ENCODE assay signal across 1 cellular context in the genomic region with DNA sequence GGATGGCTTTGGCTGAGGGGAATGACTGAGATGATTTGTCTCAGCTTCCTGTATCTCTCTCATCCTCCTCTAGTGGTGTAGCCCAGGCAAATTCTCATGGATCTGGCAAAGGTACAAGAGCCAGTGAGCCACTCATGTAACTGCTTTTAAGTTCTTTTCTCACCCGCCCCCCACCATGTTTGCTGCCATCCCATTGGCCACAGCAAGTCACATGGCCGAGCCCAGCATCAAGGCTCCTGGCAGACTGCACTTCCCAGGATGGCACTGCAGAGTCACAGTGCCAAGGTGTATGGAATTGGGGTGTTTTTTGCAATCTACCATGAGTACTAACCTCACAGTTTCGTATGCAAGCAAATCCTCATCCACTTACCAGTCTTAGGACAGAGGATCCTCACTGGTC.
A peak's percentile ranks its signal among the peaks of the same experiment; 100 is the strongest.
TF ChIP-seq lines count a peak whose summit lies in the region.

No MANE protein-coding gene starts in this region.

TF ChIP-seq in Ishikawa, 13 proteins besides CTCF, POLR2A, EP300 and RAD21 (continued from another document):
- TF ChIP-seq, protein P1, sequence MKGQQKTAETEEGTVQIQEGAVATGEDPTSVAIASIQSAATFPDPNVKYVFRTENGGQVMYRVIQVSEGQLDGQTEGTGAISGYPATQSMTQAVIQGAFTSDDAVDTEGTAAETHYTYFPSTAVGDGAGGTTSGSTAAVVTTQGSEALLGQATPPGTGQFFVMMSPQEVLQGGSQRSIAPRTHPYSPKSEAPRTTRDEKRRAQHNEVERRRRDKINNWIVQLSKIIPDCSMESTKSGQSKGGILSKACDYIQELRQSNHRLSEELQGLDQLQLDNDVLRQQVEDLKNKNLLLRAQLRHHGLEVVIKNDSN (IDR thresholded peaks at IDR 0.05), result peak; percentile 89
- no peak for TF ChIP-seq ZBTB7A (IDR thresholded peaks at IDR 0.05; ENCODE audit: low read depth)
- no peak for TF ChIP-seq TCF12 (IDR thresholded peaks at IDR 0.05; ENCODE audit: low read depth)
- TF ChIP-seq YY1 (IDR thresholded peaks at IDR 0.05; ENCODE audit: low read depth), result no peak
